In genomic region chr1:45329445-45329844, GRCh38 we compare ENCODE assay signal across 16 cellular contexts. TPM values are rescaled to one million over a fixed set of nuclear protein-coding genes. Genes with fewer than 3 reads are reported as not detected.
A peak's percentile ranks its signal among the peaks of the same experiment; 100 is the strongest.
DNase-seq lines count a peak whose midpoint lies in the region; TF ChIP-seq lines count a peak whose summit lies in the region.
"Had no signal": no experiment of that assay in that cellular context is flagged by ENCODE, and none has a peak within 500 bp of the region (broad histone marks: within the 10 kb centered on the region; RNA-seq: fewer than 3 reads in every experiment).

No MANE protein-coding gene starts in this region.

- H3K4me1 Mint-ChIP-seq in activated naive CD8-positive, alpha-beta T cell (ENCODE audit: low read depth): peaks cover 17% of the 10 kb centered on the region

- 39 to 42% methylated on average over 3 to 4 of the region's 4 CpGs for WGBS in mesodermal cell (ENCODE audit: insufficient coverage in 2 of 2), 2 experiments

- H3K27ac ChIP-seq in mesodermal cell (ENCODE audit: low read depth, low read length, severe bottlenecking) (peak overlapping the region; percentile 73), brain microvascular endothelial cell (no peak overlapping the region)
- H3K27ac ChIP-seq: 22Rv1, KMS-11, left lung had no signal

- peaks cover 3% of the 10 kb centered on the region for H3K36me3 Mint-ChIP-seq in activated naive CD8-positive, alpha-beta T cell

- no peaks in the 10 kb centered on the region for H3K27me3 ChIP-seq in brain microvascular endothelial cell (replicated peaks)

- DNase-seq in DMS53 (lab: John Stamatoyannopoulos, UW): peak; percentile 13
- DNase-seq in DMS53 treated with DMSO at 0.1 percent for 48 hours (lab: John Stamatoyannopoulos, UW; ENCODE audit: unreplicated experiment): no peak
- DNase-seq in M059J (ENCODE audit: low read depth): peak; percentile 78
- DNase-seq in G401 (ENCODE audit: low spot score): no peak
- no peak for DNase-seq in NCI-H1105 treated with DMSO at 0.1 percent for 48 hours (lab: John Stamatoyannopoulos, UW)
- no peak for DNase-seq in brain microvascular endothelial cell
- DNase-seq: CD4-positive, alpha-beta memory T cell; left lung; naive thymus-derived CD8-positive, alpha-beta T cell; NCI-H748 treated with DMSO at 0.1 percent for 48 hours; SIG-M5; stimulated activated naive CD4-positive, alpha-beta T cell treated with Interleukin-2 at 50 U/mL for 16 hours had no signal

- in situ Hi-C loops in G401 (cut with HindIII; ENCODE audit: low sequenced_read_pairs): no loop called here
- in situ Hi-C loops in brain microvascular endothelial cell (cut with HindIII; ENCODE audit: low pct_ligation_motif_present, low sequenced_read_pairs): no loop called here

- H3K4me3 Mint-ChIP-seq in activated naive CD8-positive, alpha-beta T cell: peak overlapping the region; percentile 88

- no peak for TF ChIP-seq CTCF in brain microvascular endothelial cell (IDR thresholded peaks at IDR 0.05; ENCODE audit: low read depth, low read length, missing control alignments)

- H3K27me3 Mint-ChIP-seq in activated naive CD8-positive, alpha-beta T cell: no peaks in the 10 kb centered on the region
- H3K27me3 Mint-ChIP-seq: CD4-positive, alpha-beta memory T cell; naive thymus-derived CD8-positive, alpha-beta T cell had no signal

- H3K4me1 ChIP-seq in mesodermal cell (ENCODE audit: control insufficient read depth, insufficient read depth, low read length, poor library complexity, severe bottlenecking): peaks cover 12% of the 10 kb centered on the region

- peaks cover 51% of the 10 kb centered on the region for H3K36me3 ChIP-seq in mesodermal cell (ENCODE audit: control insufficient read depth, insufficient read depth, low read length)
- no peaks in the 10 kb centered on the region for H3K36me3 ChIP-seq in brain microvascular endothelial cell (replicated peaks)

- no peaks in the 10 kb centered on the region for H3K9me3 Mint-ChIP-seq in activated naive CD8-positive, alpha-beta T cell (ENCODE audit: low read depth)
- H3K9me3 Mint-ChIP-seq: CD4-positive, alpha-beta memory T cell; naive thymus-derived CD8-positive, alpha-beta T cell had no signal

- H3K4me3 ChIP-seq in mesodermal cell (ENCODE audit: extremely low read depth, insufficient read depth, low read length, poor library complexity, severe bottlenecking) (no peak overlapping the region), brain microvascular endothelial cell (ENCODE audit: low read depth, low read length) (no peak overlapping the region)
- H3K4me3 ChIP-seq: left lung had no signal

- H3K9me3 ChIP-seq in mesodermal cell (ENCODE audit: control insufficient read depth, low read length): peaks cover 2% of the 10 kb centered on the region
- H3K9me3 ChIP-seq: left lung had no signal

- H3K27ac Mint-ChIP-seq in activated naive CD8-positive, alpha-beta T cell: no peak overlapping the region

RNA-seq across cellular contexts. Expression of gene HPDL, which starts 2.8 kb away (rescaled TPM):
- total RNA-seq in M059J (2014; rRNA removed; shearing (Covaris generic)): not detected in 2 replicates
- 0.29 TPM for polyA plus RNA-seq in mesodermal cell (2013, experiment 1 of 2)
- polyA plus RNA-seq in mesodermal cell (2013, experiment 2 of 2): not detected
- not detected in 2 replicates for total RNA-seq in G401 (2014; rRNA removed; shearing (Covaris generic))

RNA-seq across cellular contexts. Expression of gene TOE1, which starts 10.5 kb away (rescaled TPM):
- 19.2 and 20.9 TPM in 2 replicates for total RNA-seq in M059J (2014; rRNA removed; shearing (Covaris generic))
- 8.5 TPM for polyA plus RNA-seq in mesodermal cell (2013, experiment 1 of 2)
- 7.3 TPM for polyA plus RNA-seq in mesodermal cell (2013, experiment 2 of 2)
- total RNA-seq in G401 (2014; rRNA removed; shearing (Covaris generic)): 21.4 and 25.0 TPM in 2 replicates

RNA-seq across cellular contexts. Expression of gene MUTYH, which starts 10.8 kb away (rescaled TPM):
- 7.2 and 17.1 TPM in 2 replicates for total RNA-seq in M059J (2014; rRNA removed; shearing (Covaris generic))
- polyA plus RNA-seq in mesodermal cell (2013, experiment 1 of 2): 22.3 TPM
- polyA plus RNA-seq in mesodermal cell (2013, experiment 2 of 2): 23.0 TPM
- total RNA-seq in G401 (2014; rRNA removed; shearing (Covaris generic)): 20.7 and 29.5 TPM in 2 replicates

Comparison
In these comparisons a context has a peak if more than half of its experiments do, and no peak if none do; other contexts are left out.
1. DNase-seq: peak in DMS53 (single experiment) and M059J (single experiment); none in DMS53 treated with DMSO at 0.1 percent for 48 hours (single experiment), G401 (single experiment), NCI-H1105 treated with DMSO at 0.1 percent for 48 hours (single experiment) and brain microvascular endothelial cell (single experiment).